20 cellular contexts compared by ENCODE assay signal in genomic region chr1:1421907-1422464, GRCh38. TPM values are rescaled to one million over a fixed set of nuclear protein-coding genes. Genes with fewer than 3 reads are reported as not detected.
DNase-seq lines count a peak whose midpoint lies in the region; ATAC-seq, FAIRE-seq and TF ChIP-seq lines count a peak whose summit lies in the region.
"Had no signal": no experiment of that assay in that cellular context is flagged by ENCODE, and none has a peak within 500 bp of the region (broad histone marks: within the 10 kb centered on the region; RNA-seq: fewer than 3 reads in every experiment).

No MANE protein-coding gene starts in this region.

- no peaks in the 10 kb centered on the region for H3K9me3 ChIP-seq in RWPE2 (ENCODE audit: severe bottlenecking)
- H3K9me3 ChIP-seq: ovary had no signal

- H3K36me3 ChIP-seq in RWPE2 (ENCODE audit: low read depth): no peaks in the 10 kb centered on the region
- H3K36me3 ChIP-seq: ovary had no signal

- H3K4me3 ChIP-seq in RWPE2 (ENCODE audit: severe bottlenecking): no peak overlapping the region
- H3K4me3 ChIP-seq: ovary had no signal

- H3K27me3 ChIP-seq in RWPE2 (ENCODE audit: insufficient read depth, poor library complexity, severe bottlenecking): no peaks in the 10 kb centered on the region
- H3K27me3 ChIP-seq: ovary had no signal

- peaks cover 25% of the 10 kb centered on the region for H3K4me1 ChIP-seq in RWPE2 (ENCODE audit: insufficient read depth, poor library complexity, severe bottlenecking)

- no peak for ATAC-seq in RWPE2 (ENCODE audit: low read depth)

- DNase-seq in NCI-H510A treated with DMSO at 0.1 percent for 48 hours (lab: John Stamatoyannopoulos, UW) (peak; percentile 91), NCI-H510A (lab: John Stamatoyannopoulos, UW) (no peak), RWPE2 (ENCODE audit: low spot score) (no peak), iPS-NIHi7 (ENCODE audit: extremely low spot score) (peak; percentile 7), globus pallidus (ENCODE audit: low spot score) (no peak), RCC 7860 (ENCODE audit: low spot score) (no peak)
- DNase-seq in activated CD4-positive, alpha-beta T cell treated with anti-CD3 and anti-CD28 coated beads for 48 hours: no peak
- DNase-seq: activated CD4-positive, alpha-beta T cell treated with anti-CD3 and anti-CD28 coated beads, Interleukin-2, amount 10 ng/mL, durations not matched to agents 7 days and 5 days; activated naive CD8-positive, alpha-beta T cell treated with anti-CD3 and anti-CD28 coated beads, Interleukin-2, amount 10 ng/mL, durations not matched to agents 7 days and 5 days; activated T-cell treated with anti-CD3 and anti-CD28 coated beads, Interleukin-2, amount 50 U/mL, for 48 hours; CD4-positive, CD25-positive, alpha-beta regulatory T cell; NCI-H2029 treated with DMSO at 0.1 percent for 48 hours; NCI-H748 treated with DMSO at 0.1 percent for 48 hours; stimulated activated CD4-positive, alpha-beta T cell treated with anti-CD3 and anti-CD28 coated beads, Interleukin-12 subunit alpha, Interleukin-12 subunit beta, amount 100 ng/mL, for 4 hours; T-helper 9 cell had no signal

- TF ChIP-seq CTCF in RWPE2 (IDR thresholded peaks at IDR 0.05; ENCODE audit: poor library complexity, severe bottlenecking): no peak

- peak overlapping the region; percentile 75 for H3K27ac ChIP-seq in RWPE2 (ENCODE audit: poor library complexity, severe bottlenecking)
- H3K27ac ChIP-seq in temporal lobe (ENCODE audit: low read depth, low read length): peak overlapping the region; percentile 11
- H3K27ac ChIP-seq: 22Rv1, ovary had no signal

- no peak for FAIRE-seq in RCC 7860 (lab: Jason Lieb, UNC)
- FAIRE-seq: frontal cortex had no signal

RNA-seq across cellular contexts. Expression of gene ANKRD65, which starts 0.9 kb away (rescaled TPM):
- 0.49 TPM for total RNA-seq in temporal lobe
- total RNA-seq: activated CD4-positive, alpha-beta T cell treated with anti-CD3 and anti-CD28 coated beads, Interleukin-2, amount 10 ng/mL, durations not matched to agents 7 days and 5 days; activated naive CD8-positive, alpha-beta T cell treated with anti-CD3 and anti-CD28 coated beads, Interleukin-2, amount 10 ng/mL, durations not matched to agents 7 days and 5 days; CD4-positive, CD25-positive, alpha-beta regulatory T cell had no signal

RNA-seq across cellular contexts. Expression of gene VWA1, which starts 13.5 kb away (rescaled TPM):
- total RNA-seq in temporal lobe: 6.4 TPM
- total RNA-seq: CD4-positive, CD25-positive, alpha-beta regulatory T cell had no signal

RNA-seq across cellular contexts. Expression of gene MRPL20, which starts 14.9 kb away (rescaled TPM):
- total RNA-seq in temporal lobe: 38.1 TPM

RNA-seq across cellular contexts. Expression of gene CCNL2, which starts 22.9 kb away (rescaled TPM):
- 86.1 TPM for total RNA-seq in temporal lobe

RNA-seq across cellular contexts. Expression of gene ATAD3C, which starts 27.5 kb away (rescaled TPM):
- total RNA-seq in temporal lobe: 0.49 TPM
- total RNA-seq: frontal cortex, M059J had no signal

Comparison
In these comparisons a context has a peak if more than half of its experiments do, and no peak if none do; other contexts are left out.
1. DNase-seq: peak in NCI-H510A treated with DMSO at 0.1 percent for 48 hours (single experiment) and iPS-NIHi7 (single experiment); none in NCI-H510A (single experiment), RWPE2 (single experiment), globus pallidus (single experiment), RCC 7860 (single experiment) and activated CD4-positive, alpha-beta T cell treated with anti-CD3 and anti-CD28 coated beads for 48 hours (single experiment).